In genomic region chr9:113154471-113154870, GRCh38 we compare ENCODE assay signal across 10 cellular contexts. TPM values are rescaled to one million over a fixed set of nuclear protein-coding genes. Genes with fewer than 3 reads are reported as not detected.
DNase-seq lines count a peak whose midpoint lies in the region; TF ChIP-seq lines count a peak whose summit lies in the region.
"Had no signal": no experiment of that assay in that cellular context is flagged by ENCODE, and none has a peak within 500 bp of the region (broad histone marks: within the 10 kb centered on the region; RNA-seq: fewer than 3 reads in every experiment).

No MANE protein-coding gene starts in this region.

- TF ChIP-seq CTCF in kidney epithelial cell (IDR thresholded peaks at IDR 0.05; ENCODE audit: insufficient read depth, low read length, poor library complexity, severe bottlenecking) (no peak), nephron progenitor cell (IDR thresholded peaks at IDR 0.05) (no peak)

- H3K27me3 ChIP-seq in kidney epithelial cell (ENCODE audit: control insufficient read depth, insufficient read depth, low read length) = no peaks in the 10 kb centered on the region

- no peak overlapping the region for H3K27ac Mint-ChIP-seq in nephron progenitor cell
- H3K27ac Mint-ChIP-seq: memory B cell had no signal

- H3K36me3 ChIP-seq in kidney epithelial cell (ENCODE audit: control insufficient read depth, insufficient read depth, low read length) = no peaks in the 10 kb centered on the region

- H3K4me1 Mint-ChIP-seq in nephron progenitor cell = peaks cover 17% of the 10 kb centered on the region

- H3K4me3 Mint-ChIP-seq in nephron progenitor cell = no peak overlapping the region
- H3K4me3 Mint-ChIP-seq: memory B cell had no signal

- H3K27ac ChIP-seq in substantia nigra (ENCODE audit: low read depth, low read length, poor library complexity, severe bottlenecking) = peak overlapping the region; percentile 96

- peaks cover 30% of the 10 kb centered on the region for H3K27me3 Mint-ChIP-seq in nephron progenitor cell (ENCODE audit: low read depth, poor library complexity)
- H3K27me3 Mint-ChIP-seq: memory B cell had no signal

- H3K36me3 Mint-ChIP-seq in nephron progenitor cell (ENCODE audit: low read depth) = peaks cover 8% of the 10 kb centered on the region

- H3K4me3 ChIP-seq in kidney epithelial cell (ENCODE audit: low read depth, low read length) = no peak overlapping the region

- H3K9me3 Mint-ChIP-seq in nephron progenitor cell = no peaks in the 10 kb centered on the region
- H3K9me3 Mint-ChIP-seq: memory B cell had no signal

- DNase-seq in HPDE6-E6E7 (ENCODE audit: extremely low spot score) (peak; percentile 26), amniotic epithelial cell (ENCODE audit: low read depth) (peak; percentile 89), kidney epithelial cell (ENCODE audit: low read depth) (peak; percentile 61), substantia nigra (lab: John Stamatoyannopoulos, UW) (peak in 16 of 49 donors; percentile 29 to 79 (median 44)), KG1 (lab: John Stamatoyannopoulos, UW) (no peak), nephron progenitor cell (no peak), DMS153 treated with DMSO at 0.1 percent for 48 hours (lab: John Stamatoyannopoulos, UW; ENCODE audit: unreplicated experiment) (no peak)
- DNase-seq: GOT3, NCI-H526 had no signal

RNA-seq across cellular contexts. Expression of gene SLC31A2, which starts 3.7 kb away (rescaled TPM):
- total RNA-seq in kidney epithelial cell = 8.6 and 9.4 TPM in 2 replicates

Comparison
In these comparisons a context has a peak if more than half of its experiments do, and no peak if none do; other contexts are left out.
1. DNase-seq: peak in HPDE6-E6E7 (single experiment), amniotic epithelial cell (single experiment) and kidney epithelial cell (single experiment); none in KG1 (single experiment), nephron progenitor cell (single experiment) and DMS153 treated with DMSO at 0.1 percent for 48 hours (single experiment).